1 cellular context compared by ENCODE assay signal in the genomic region with DNA sequence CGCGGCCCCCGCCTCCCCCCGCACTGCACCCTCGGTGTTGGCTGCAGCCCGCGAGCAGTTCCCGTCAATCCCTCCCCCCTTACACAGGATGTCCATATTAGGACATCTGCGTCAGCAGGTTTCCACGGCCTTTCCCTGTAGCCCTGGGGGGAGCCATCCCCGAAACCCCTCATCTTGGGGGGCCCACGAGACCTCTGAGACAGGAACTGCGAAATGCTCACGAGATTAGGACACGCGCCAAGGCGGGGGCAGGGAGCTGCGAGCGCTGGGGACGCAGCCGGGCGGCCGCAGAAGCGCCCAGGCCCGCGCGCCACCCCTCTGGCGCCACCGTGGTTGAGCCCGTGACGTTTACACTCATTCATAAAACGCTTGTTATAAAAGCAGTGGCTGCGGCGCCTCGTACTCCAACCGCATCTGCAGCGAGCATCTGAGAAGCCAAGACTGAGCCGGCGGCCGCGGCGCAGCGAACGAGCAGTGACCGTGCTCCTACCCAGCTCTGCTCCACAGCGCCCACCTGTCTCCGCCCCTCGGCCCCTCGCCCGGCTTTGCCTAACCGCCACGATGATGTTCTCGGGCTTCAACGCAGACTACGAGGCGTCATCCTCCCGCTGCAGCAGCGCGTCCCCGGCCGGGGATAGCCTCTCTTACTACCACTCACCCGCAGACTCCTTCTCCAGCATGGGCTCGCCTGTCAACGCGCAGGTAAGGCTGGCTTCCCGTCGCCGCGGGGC.
TF ChIP-seq lines count a peak whose summit lies in the region.

Gene FOS (plus strand): TSS at position 407 of the 731 bp plus-strand sequence. CDS start 155 bp downstream, at position 562.

TF ChIP-seq in GM12878, 131 proteins besides CTCF, POLR2A, EP300 and RAD21 (continued from another document and continues in another):
- TF ChIP-seq JUND (IDR thresholded peaks at IDR 0.05; ENCODE audit: low read depth, low read length), result peak; percentile 100
- TF ChIP-seq POU2F2 (IDR thresholded peaks at IDR 0.05; ENCODE audit: borderline replicate concordance, low read depth, low read length), result peak; percentile 95
- TF ChIP-seq ZNF24 (IDR thresholded peaks at IDR 0.05), result no peak
- TF ChIP-seq CHD1 (IDR thresholded peaks at IDR 0.05; ENCODE audit: low read depth, low read length), result peak; percentile 100
- peak; percentile 81 for TF ChIP-seq IKZF1 (conservative IDR thresholded peaks at IDR 0.05)
- peak; percentile 99 for TF ChIP-seq POLR2AphosphoS5 (IDR thresholded peaks at IDR 0.05; ENCODE audit: low read length)
- TF ChIP-seq SKIL (IDR thresholded peaks at IDR 0.05; ENCODE audit: low read depth, poor library complexity, severe bottlenecking), result peak; percentile 53
- no peak for TF ChIP-seq MTA3 (IDR thresholded peaks at IDR 0.05; ENCODE audit: borderline replicate concordance, low read length)
- peak; percentile 98 for TF ChIP-seq RB1 (IDR thresholded peaks at IDR 0.05; ENCODE audit: borderline replicate concordance)
- TF ChIP-seq MEF2A (IDR thresholded peaks at IDR 0.05; ENCODE audit: insufficient read depth, low read depth, low read length), result 0 out of 2 replicates have a peak, but pooled peaks have one; percentile 6
- peak; percentile 96 for TF ChIP-seq SREBF1 (IDR thresholded peaks at IDR 0.05; ENCODE audit: low read length)
- TF ChIP-seq SIN3A (IDR thresholded peaks at IDR 0.05; ENCODE audit: low read depth, low read length), result 0 out of 2 replicates have a peak, but pooled peaks have one; percentile 33
- TF ChIP-seq STAT3 (IDR thresholded peaks at IDR 0.05; ENCODE audit: low read depth, low read length), result no peak
- TF ChIP-seq ZNF384 (IDR thresholded peaks at IDR 0.05; ENCODE audit: borderline replicate concordance, low read depth, low read length), result no peak
- peak; percentile 49 for TF ChIP-seq SMAD1 (IDR thresholded peaks at IDR 0.05; ENCODE audit: low read depth, partially characterized antibody)
- peak; percentile 43 for TF ChIP-seq SIX5 (IDR thresholded peaks at IDR 0.05; ENCODE audit: low read depth, low read length, severe bottlenecking)
- TF ChIP-seq GATAD2B (conservative IDR thresholded peaks at IDR 0.05; ENCODE audit: low read depth), result peak; percentile 80; the same call in 1 of the 2 replicates
- TF ChIP-seq MEF2B (IDR thresholded peaks at IDR 0.05; ENCODE audit: partially characterized antibody, poor library complexity, severe bottlenecking), result peak; percentile 43
- TF ChIP-seq POLR2AphosphoS2 (IDR thresholded peaks at IDR 0.05; ENCODE audit: low read depth, low read length), result peak; percentile 79; the same call in 1 of the 2 replicates
- TF ChIP-seq MLLT1 (IDR thresholded peaks at IDR 0.05), result peak; percentile 32; the same call in 1 of the 2 replicates
- TF ChIP-seq NFIC (IDR thresholded peaks at IDR 0.05; ENCODE audit: low read depth, low read length), result peak; percentile 76
- peak; percentile 73 for TF ChIP-seq NR2F1 (conservative IDR thresholded peaks at IDR 0.05)
- TF ChIP-seq E2F8 (IDR thresholded peaks at IDR 0.05; ENCODE audit: low read depth, partially characterized antibody), result no peak
- TF ChIP-seq STAT1 (conservative IDR thresholded peaks at IDR 0.05), result peak; percentile 99
- peak; percentile 81 for TF ChIP-seq SP1 (IDR thresholded peaks at IDR 0.05; ENCODE audit: low read depth, low read length)
- peak; percentile 47; the same call in 1 of the 2 replicates for TF ChIP-seq PML (IDR thresholded peaks at IDR 0.05; ENCODE audit: low read length)
- TF ChIP-seq E4F1 (IDR thresholded peaks at IDR 0.05; ENCODE audit: borderline replicate concordance, partially characterized antibody), result peak; percentile 89
- no peak for TF ChIP-seq BCL3 (IDR thresholded peaks at IDR 0.05; ENCODE audit: borderline replicate concordance, insufficient read depth, low read depth, low read length, poor library complexity, severe bottlenecking)
- TF ChIP-seq TBL1XR1 (IDR thresholded peaks at IDR 0.05; ENCODE audit: low read depth, low read length), result peak; percentile 41; the same call in 1 of the 2 replicates
- peak; percentile 73; the same call in 1 of the 2 replicates for TF ChIP-seq TCF12 (IDR thresholded peaks at IDR 0.05; ENCODE audit: low read depth, low read length)
- TF ChIP-seq ELK1 (IDR thresholded peaks at IDR 0.05; ENCODE audit: low read depth, low read length), result peak; percentile 99
- TF ChIP-seq MXI1 (IDR thresholded peaks at IDR 0.05; ENCODE audit: low read depth, low read length), result 0 out of 2 replicates have a peak, but pooled peaks have one; percentile 29
- TF ChIP-seq RUNX3 (IDR thresholded peaks at IDR 0.05; ENCODE audit: low read length), result peak; percentile 82
- no peak; a peak in 1 of 3 replicates for TF ChIP-seq EGR1 (IDR thresholded peaks at IDR 0.05; ENCODE audit: borderline replicate concordance in 1 of 2, low read depth in 2 of 2, low read length in 2 of 2)
- TF ChIP-seq, protein P1, sequence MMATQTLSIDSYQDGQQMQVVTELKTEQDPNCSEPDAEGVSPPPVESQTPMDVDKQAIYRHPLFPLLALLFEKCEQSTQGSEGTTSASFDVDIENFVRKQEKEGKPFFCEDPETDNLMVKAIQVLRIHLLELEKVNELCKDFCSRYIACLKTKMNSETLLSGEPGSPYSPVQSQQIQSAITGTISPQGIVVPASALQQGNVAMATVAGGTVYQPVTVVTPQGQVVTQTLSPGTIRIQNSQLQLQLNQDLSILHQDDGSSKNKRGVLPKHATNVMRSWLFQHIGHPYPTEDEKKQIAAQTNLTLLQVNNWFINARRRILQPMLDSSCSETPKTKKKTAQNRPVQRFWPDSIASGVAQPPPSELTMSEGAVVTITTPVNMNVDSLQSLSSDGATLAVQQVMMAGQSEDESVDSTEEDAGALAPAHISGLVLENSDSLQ (IDR thresholded peaks at IDR 0.05), result peak; percentile 55; the same call in 1 of the 2 replicates
- peak; percentile 68 for TF ChIP-seq CHD2 (IDR thresholded peaks at IDR 0.05; ENCODE audit: borderline replicate concordance, low read depth, low read length)
- TF ChIP-seq, protein P2, sequence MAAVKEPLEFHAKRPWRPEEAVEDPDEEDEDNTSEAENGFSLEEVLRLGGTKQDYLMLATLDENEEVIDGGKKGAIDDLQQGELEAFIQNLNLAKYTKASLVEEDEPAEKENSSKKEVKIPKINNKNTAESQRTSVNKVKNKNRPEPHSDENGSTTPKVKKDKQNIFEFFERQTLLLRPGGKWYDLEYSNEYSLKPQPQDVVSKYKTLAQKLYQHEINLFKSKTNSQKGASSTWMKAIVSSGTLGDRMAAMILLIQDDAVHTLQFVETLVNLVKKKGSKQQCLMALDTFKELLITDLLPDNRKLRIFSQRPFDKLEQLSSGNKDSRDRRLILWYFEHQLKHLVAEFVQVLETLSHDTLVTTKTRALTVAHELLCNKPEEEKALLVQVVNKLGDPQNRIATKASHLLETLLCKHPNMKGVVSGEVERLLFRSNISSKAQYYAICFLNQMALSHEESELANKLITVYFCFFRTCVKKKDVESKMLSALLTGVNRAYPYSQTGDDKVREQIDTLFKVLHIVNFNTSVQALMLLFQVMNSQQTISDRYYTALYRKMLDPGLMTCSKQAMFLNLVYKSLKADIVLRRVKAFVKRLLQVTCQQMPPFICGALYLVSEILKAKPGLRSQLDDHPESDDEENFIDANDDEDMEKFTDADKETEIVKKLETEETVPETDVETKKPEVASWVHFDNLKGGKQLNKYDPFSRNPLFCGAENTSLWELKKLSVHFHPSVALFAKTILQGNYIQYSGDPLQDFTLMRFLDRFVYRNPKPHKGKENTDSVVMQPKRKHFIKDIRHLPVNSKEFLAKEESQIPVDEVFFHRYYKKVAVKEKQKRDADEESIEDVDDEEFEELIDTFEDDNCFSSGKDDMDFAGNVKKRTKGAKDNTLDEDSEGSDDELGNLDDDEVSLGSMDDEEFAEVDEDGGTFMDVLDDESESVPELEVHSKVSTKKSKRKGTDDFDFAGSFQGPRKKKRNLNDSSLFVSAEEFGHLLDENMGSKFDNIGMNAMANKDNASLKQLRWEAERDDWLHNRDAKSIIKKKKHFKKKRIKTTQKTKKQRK (IDR thresholded peaks at IDR 0.05; ENCODE audit: low read depth, low read length), result no peak
- TF ChIP-seq NBN (IDR thresholded peaks at IDR 0.05), result peak; percentile 87
- peak; percentile 99 for TF ChIP-seq ATF7 (IDR thresholded peaks at IDR 0.05; ENCODE audit: low read depth)
